9 cellular contexts compared by ENCODE assay signal in the genomic region with DNA sequence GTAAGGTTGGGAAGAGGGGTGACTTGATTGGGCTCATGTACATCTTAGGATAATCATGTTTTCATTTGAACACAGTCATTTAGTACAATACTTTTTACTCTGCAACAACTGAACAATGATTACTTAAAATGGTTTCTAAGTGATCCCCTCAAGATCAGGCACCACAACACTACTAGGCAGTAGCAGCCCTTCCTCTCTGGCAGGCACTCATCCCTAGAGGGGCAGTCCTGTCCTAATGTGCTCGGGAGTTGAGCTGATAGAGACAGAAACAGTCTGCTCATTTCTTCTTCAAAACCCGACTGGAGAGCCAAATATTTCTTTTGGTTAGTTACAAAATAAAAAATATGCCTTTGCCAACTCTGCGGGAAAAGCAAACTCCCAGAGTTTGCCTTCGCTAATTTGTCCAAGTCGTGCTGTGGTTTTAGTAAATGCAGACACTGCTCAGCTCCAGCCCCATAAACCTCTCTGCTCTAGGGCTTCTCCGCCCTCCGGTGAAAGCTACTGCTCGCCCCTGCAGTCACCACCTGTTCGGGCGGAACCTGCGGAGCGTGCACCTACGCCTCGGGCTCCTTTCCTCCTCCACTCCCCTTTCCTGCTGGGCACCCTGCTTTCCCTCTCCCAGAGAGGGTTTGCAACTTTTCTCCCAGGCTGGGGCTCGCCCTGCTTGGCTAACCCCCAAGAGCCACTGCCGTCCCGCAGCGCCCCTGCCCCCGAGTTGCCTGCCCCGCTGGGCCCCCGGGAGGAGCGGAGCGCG. TPM values are rescaled to one million over a fixed set of nuclear protein-coding genes. Genes with fewer than 3 reads are reported as not detected.
DNase-seq lines count a peak whose midpoint lies in the region; ATAC-seq and TF ChIP-seq lines count a peak whose summit lies in the region.
"Had no signal": no experiment of that assay in that cellular context is flagged by ENCODE, and none has a peak within 500 bp of the region (broad histone marks: within the 10 kb centered on the region; RNA-seq: fewer than 3 reads in every experiment).

No MANE protein-coding gene starts in this region.

- H3K9me3 ChIP-seq in muscle layer of colon (ENCODE audit: low read length) = no peaks in the 10 kb centered on the region

- DNase-seq in Calu3 = no peak
- DNase-seq in M059J (ENCODE audit: low read depth) = peak; percentile 34
- DNase-seq in coronary artery (ENCODE audit: low spot score) = peak; percentile 72
- no peak for DNase-seq in COLO829 (ENCODE audit: low spot score)
- DNase-seq in CD1c-positive myeloid dendritic cell (ENCODE audit: extremely low spot score) = no peak
- DNase-seq in C1 segment of cervical spinal cord (lab: John Stamatoyannopoulos, UW) = no peak

- H3K36me3 ChIP-seq in muscle layer of colon (ENCODE audit: insufficient read depth, low read length) = no peaks in the 10 kb centered on the region

- no TSS peak for BruUV-seq in Calu3 (replicated peaks; lab: Mats Ljungman, UMichigan)

- peaks cover 4 to 26% of the 10 kb centered on the region in 2 donors for H3K27me3 ChIP-seq in muscle layer of colon (ENCODE audit: control insufficient read depth in 1 of 2, insufficient read depth in 2 of 2, low read length in 2 of 2)

- intact Hi-C loops in Calu3 (cut with micrococcal nuclease; ENCODE audit: unreplicated experiment) = loop anchor here (5.0 to 10.0 kb wide), 2 partner anchors 73 to 180 kb away; no protein-coding TSS in a partner anchor

- H3K4me3 Mint-ChIP-seq in Calu3 (ENCODE audit: low read depth, unreplicated experiment) = peak overlapping the region; percentile 74
- H3K4me3 Mint-ChIP-seq: activated naive CD4-positive, alpha-beta T cell treated with anti-CD3 and anti-CD28 coated beads, Interleukin-2, amount 50 U/mL, for 24 hours had no signal

- no peak overlapping the region for H3K9ac ChIP-seq in muscle layer of colon (ENCODE audit: low read length)

- H3K4me3 ChIP-seq in coronary artery = peak overlapping the region; percentile 83
- H3K4me3 ChIP-seq in muscle layer of colon (ENCODE audit: low read depth in 1 of 2, low read length in 2 of 2) = peak overlapping the region; percentile 26 to 35

- CTCF ChIA-PET in Calu3 (lab: Charles Lee) = interaction anchor here (0.7 to 1.4 kb wide), 3 partner anchors 69 to 181 kb away, joined by 3 read pairs; no protein-coding TSS in a partner anchor

- no peak overlapping the region for H3K27ac Mint-ChIP-seq in Calu3 (ENCODE audit: unreplicated experiment)
- H3K27ac Mint-ChIP-seq: activated naive CD4-positive, alpha-beta T cell treated with anti-CD3 and anti-CD28 coated beads, Interleukin-2, amount 50 U/mL, for 24 hours had no signal

- peak; percentile 41 for ATAC-seq in GM21423 (IDR thresholded peaks at IDR 0.05; ENCODE audit: unreplicated experiment)

- peaks cover 36% of the 10 kb centered on the region for H3K36me3 Mint-ChIP-seq in Calu3 (ENCODE audit: insufficient read depth, unreplicated experiment)
- H3K36me3 Mint-ChIP-seq: activated naive CD4-positive, alpha-beta T cell treated with anti-CD3 and anti-CD28 coated beads, Interleukin-2, amount 50 U/mL, for 24 hours had no signal

- no peak for TF ChIP-seq CTCF in Calu3 (IDR thresholded peaks at IDR 0.05; ENCODE audit: unreplicated experiment)
- no peak for TF ChIP-seq CTCF in coronary artery (IDR thresholded peaks at IDR 0.05)

- H3K4me1 Mint-ChIP-seq in Calu3 (ENCODE audit: low read depth, unreplicated experiment) = peaks cover 40% of the 10 kb centered on the region

- no peaks in the 10 kb centered on the region for H3K27me3 Mint-ChIP-seq in Calu3 (ENCODE audit: unreplicated experiment)

- H3K27ac ChIP-seq in coronary artery = peak overlapping the region; percentile 82 to 87
- H3K27ac ChIP-seq in muscle layer of colon (ENCODE audit: low read depth, low read length) = no peak overlapping the region

- H3K9me3 Mint-ChIP-seq in Calu3 (ENCODE audit: low read depth, unreplicated experiment) = peaks cover 2% of the 10 kb centered on the region

- H3K4me1 ChIP-seq in muscle layer of colon (ENCODE audit: insufficient read depth, low read length) = no peaks in the 10 kb centered on the region

RNA-seq across cellular contexts. Expression of gene NPNT, which starts 0.5 kb away (rescaled TPM):
- total RNA-seq in Calu3 (2022) = 88.5 and 90.1 TPM in 2 replicates
- total RNA-seq in M059J (2014; rRNA removed; shearing (Covaris generic)) = 0.07 TPM in 1 of 2 replicates, not detected in the other

Comparison
In these comparisons a context has a peak if more than half of its experiments do, and no peak if none do; other contexts are left out.
1. DNase-seq: peak in M059J (single experiment) and coronary artery (single experiment); none in Calu3 (single experiment), COLO829 (single experiment), CD1c-positive myeloid dendritic cell (single experiment) and C1 segment of cervical spinal cord (0 of 14).
2. RNA of gene NPNT, which starts 0.5 kb away (total RNA-seq): 88.5 to 90.1 TPM in Calu3; 0.07 TPM in M059J; every median in the first group is over 10 times any median in the second.